In the genomic region with DNA sequence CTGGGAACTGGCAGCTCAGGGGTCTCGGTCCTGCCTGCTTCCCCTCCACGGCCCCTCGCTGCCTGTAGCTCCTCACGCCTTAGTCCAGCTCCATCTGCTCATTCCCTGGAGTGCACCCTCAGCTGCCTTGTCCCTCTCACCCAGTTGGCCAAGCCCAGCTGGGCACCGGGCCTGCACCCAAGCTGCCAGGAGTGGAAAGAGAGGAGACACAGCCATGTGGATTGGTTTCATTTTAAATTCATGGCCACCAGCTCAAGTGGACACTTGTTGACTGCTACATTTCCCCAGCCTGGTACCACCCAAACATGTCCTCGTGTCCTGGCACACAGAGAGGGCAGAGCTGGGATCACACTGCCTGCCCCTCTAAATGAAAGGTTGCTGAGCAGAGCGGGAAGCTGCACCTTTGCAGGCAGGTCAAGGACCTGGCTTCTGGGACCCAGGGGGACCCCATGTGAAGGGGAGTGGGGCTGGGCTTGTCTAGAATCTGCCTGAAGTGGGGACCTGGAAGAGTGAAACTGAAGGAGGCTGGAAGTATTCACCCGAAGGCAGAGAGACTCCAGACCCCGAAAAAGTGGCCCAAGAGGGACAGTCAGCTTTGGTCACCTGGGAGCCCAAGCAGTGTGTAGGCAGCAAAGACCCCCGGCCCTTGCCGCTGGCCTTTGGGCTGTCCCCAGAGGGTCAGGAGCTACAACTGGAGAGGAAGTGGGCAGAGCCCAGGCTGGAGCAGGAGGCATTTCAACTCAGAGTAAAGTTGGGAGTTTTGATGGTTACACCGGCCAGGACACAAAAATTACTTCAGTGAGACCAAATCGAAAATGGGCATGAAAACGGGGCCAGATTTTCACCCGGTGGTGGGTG, we compare ENCODE assay signal across 1 cellular context.
TF ChIP-seq lines count a peak whose summit lies in the region.

No MANE protein-coding gene starts in this region.

TF ChIP-seq in IMR-90, 13 proteins besides CTCF, POLR2A, EP300 and RAD21:
- TF ChIP-seq RFX5 (IDR thresholded peaks at IDR 0.05; ENCODE audit: low read depth, low read length), result no peak
- no peak for TF ChIP-seq MAFK (IDR thresholded peaks at IDR 0.05; ENCODE audit: low read depth, low read length)
- no peak for TF ChIP-seq USF2 (IDR thresholded peaks at IDR 0.05; ENCODE audit: low read depth, low read length)
- no peak for TF ChIP-seq MXI1 (IDR thresholded peaks at IDR 0.05; ENCODE audit: borderline replicate concordance, low read depth, low read length)
- TF ChIP-seq BHLHE40 (IDR thresholded peaks at IDR 0.05; ENCODE audit: low read depth, low read length), result no peak
- no peak for TF ChIP-seq MAZ (IDR thresholded peaks at IDR 0.05; ENCODE audit: borderline replicate concordance, low read depth, low read length)
- TF ChIP-seq NFE2L2 (IDR thresholded peaks at IDR 0.05; ENCODE audit: low read depth, low read length), result no peak
- no peak for TF ChIP-seq RCOR1 (IDR thresholded peaks at IDR 0.05; ENCODE audit: insufficient replicate concordance, low read length)
- no peak for TF ChIP-seq CHD1 (IDR thresholded peaks at IDR 0.05; ENCODE audit: low read depth, low read length)
- TF ChIP-seq SMC3 (IDR thresholded peaks at IDR 0.05; ENCODE audit: low read depth, low read length), result no peak
- no peak for TF ChIP-seq FOS (IDR thresholded peaks at IDR 0.05; ENCODE audit: low read depth, low read length)
- TF ChIP-seq CEBPB (IDR thresholded peaks at IDR 0.05; ENCODE audit: low read depth, low read length), result no peak
- no peak for TF ChIP-seq ELK1 (IDR thresholded peaks at IDR 0.05; ENCODE audit: borderline replicate concordance, low read depth, low read length)
